12 cellular contexts compared by ENCODE assay signal in genomic region chr12:93134893-93135285, GRCh38.
A peak's percentile ranks its signal among the peaks of the same experiment; 100 is the strongest.
DNase-seq lines count a peak whose midpoint lies in the region; ATAC-seq, FAIRE-seq and TF ChIP-seq lines count a peak whose summit lies in the region.
"Had no signal": no experiment of that assay in that cellular context is flagged by ENCODE, and none has a peak within 500 bp of the region (broad histone marks: within the 10 kb centered on the region; RNA-seq: fewer than 3 reads in every experiment).

No MANE protein-coding gene starts in this region.

- peaks cover 11 to 52% of the 10 kb centered on the region in 2 donors for H3K4me1 ChIP-seq in kidney (ENCODE audit: control insufficient read depth in 1 of 2, insufficient read depth in 1 of 2, low read depth in 1 of 2, low read length in 2 of 2)

- peak overlapping the region in 1 of 2 donors; percentile 44 for H3K9ac ChIP-seq in kidney (ENCODE audit: low read length in 2 of 2)

- H3K9me3 ChIP-seq in kidney (ENCODE audit: control insufficient read depth in 1 of 2, low read length in 2 of 2) = no peaks in the 10 kb centered on the region

- no peak for ATAC-seq in GM21423 (IDR thresholded peaks at IDR 0.05; ENCODE audit: unreplicated experiment)

- H3K36me3 ChIP-seq in kidney (ENCODE audit: control insufficient read depth in 1 of 2, insufficient read depth in 2 of 2, low read length in 2 of 2) = no peaks in the 10 kb centered on the region

- DNase-seq in NOMO-1 treated with DMSO at 0.1 percent for 48 hours (lab: John Stamatoyannopoulos, UW; ENCODE audit: unreplicated experiment) = peak; percentile 77
- no peak for DNase-seq in kidney
- DNase-seq in renal cortical epithelial cell (ENCODE audit: low read depth) = peak; percentile 54
- no peak for DNase-seq in activated CD4-positive, alpha-beta T cell treated with anti-CD3 and anti-CD28 coated beads, Interleukin-2, amount 50 U/mL, for 1 hour
- DNase-seq in T-helper 9 cell = no peak
- DNase-seq in activated T-cell treated with anti-CD3 and anti-CD28 coated beads for 4 hours = no peak
- DNase-seq: aorta; endodermal cell; naive thymus-derived CD4-positive, alpha-beta T cell; substantia nigra had no signal

- intact Hi-C loops in kidney (cut with DNase I) = no loop called here

- TF ChIP-seq CTCF in kidney (IDR thresholded peaks at IDR 0.05; ENCODE audit: borderline replicate concordance, extremely low read depth, insufficient read depth) = no peak

- H3K27ac ChIP-seq in kidney (ENCODE audit: low read depth in 2 of 2, low read length in 2 of 2) = peak overlapping the region; percentile 75 to 79

- H3K4me3 ChIP-seq in GM08714 (ENCODE audit: low read length) = peak overlapping the region; percentile 18; the same call in 1 of the 2 replicates
- peak overlapping the region in 1 of 2 donors; percentile 15 for H3K4me3 ChIP-seq in kidney (ENCODE audit: low read length in 2 of 2)

- FAIRE-seq in kidney (lab: Jason Lieb, UNC) = no peak

Comparison
In these comparisons a context has a peak if more than half of its experiments do, and no peak if none do; other contexts are left out.
1. DNase-seq: peak in NOMO-1 treated with DMSO at 0.1 percent for 48 hours (single experiment) and renal cortical epithelial cell (single experiment); none in kidney (single experiment), activated CD4-positive, alpha-beta T cell treated with anti-CD3 and anti-CD28 coated beads, Interleukin-2, amount 50 U/mL, for 1 hour (single experiment), T-helper 9 cell (single experiment) and activated T-cell treated with anti-CD3 and anti-CD28 coated beads for 4 hours (single experiment).